In the genomic region with DNA sequence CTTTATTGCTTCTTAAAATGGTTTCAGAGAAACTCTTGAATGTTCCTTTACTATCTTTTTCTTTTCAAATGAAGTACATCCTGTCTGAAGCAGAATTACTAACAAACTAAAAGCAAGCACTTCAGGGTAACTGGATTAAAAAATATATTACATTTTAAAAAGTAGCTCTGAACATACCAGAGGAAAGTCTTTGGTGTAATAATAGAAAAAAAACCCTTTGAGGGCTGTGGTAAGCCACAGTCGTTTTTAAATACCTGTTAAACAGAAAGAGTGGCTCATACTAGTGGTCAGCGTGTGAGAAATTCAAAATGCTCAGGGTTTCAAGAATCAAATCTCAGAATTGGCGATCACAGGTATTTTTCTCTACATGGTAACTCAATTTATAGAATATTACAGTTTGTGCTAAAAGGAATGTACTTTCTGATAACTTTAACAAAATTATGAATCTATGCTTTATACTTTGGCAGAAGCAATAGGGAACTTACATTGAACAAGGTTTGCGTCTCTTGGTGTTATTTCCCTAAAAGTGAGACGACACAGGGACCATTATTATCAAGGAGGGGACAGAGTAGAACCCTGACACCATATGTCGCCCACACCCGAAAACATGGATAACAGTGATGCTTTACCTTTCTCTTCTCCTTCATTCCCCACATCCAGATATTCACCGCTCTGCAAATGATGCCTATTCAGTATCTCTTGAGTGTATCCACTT, we compare ENCODE assay signal across 10 cellular contexts.
A peak's percentile ranks its signal among the peaks of the same experiment; 100 is the strongest.
DNase-seq lines count a peak whose midpoint lies in the region; ATAC-seq lines count a peak whose summit lies in the region.
"Had no signal": no experiment of that assay in that cellular context is flagged by ENCODE, and none has a peak within 500 bp of the region (broad histone marks: within the 10 kb centered on the region; RNA-seq: fewer than 3 reads in every experiment).

No MANE protein-coding gene starts in this region.

- POLR2A ChIA-PET in activated CD4-positive, alpha-beta T cell treated with anti-CD3 and anti-CD28 coated beads, Interleukin-2, amount 10 ng/mL, durations not matched to agents 7 days and 5 days (lab: Charles Lee) = interaction anchor here (1.0 kb wide), 1 partner anchor 113 kb away, joined by 3 read pairs; no protein-coding TSS in a partner anchor

- H3K36me3 Mint-ChIP-seq in activated CD4-positive, alpha-beta T cell treated with anti-CD3 and anti-CD28 coated beads, Interleukin-2, amount 10 ng/mL, durations not matched to agents 7 days and 5 days (ENCODE audit: low read depth) = peaks cover 21% of the 10 kb centered on the region

- peak overlapping the region; percentile 47 for H3K4me3 Mint-ChIP-seq in activated CD4-positive, alpha-beta T cell treated with anti-CD3 and anti-CD28 coated beads, Interleukin-2, amount 10 ng/mL, durations not matched to agents 7 days and 5 days

- no peak overlapping the region for H2AFZ ChIP-seq in neuronal stem cell (ENCODE audit: low read length)

- no peak overlapping the region for H2AK5ac ChIP-seq in neuronal stem cell (ENCODE audit: low read depth, low read length)

- H3K4me3 ChIP-seq in neuronal stem cell (ENCODE audit: low read length in 2 of 2) = no peak overlapping the region

- no peak overlapping the region for H3K4me2 ChIP-seq in neuronal stem cell (ENCODE audit: insufficient read depth, low read length, poor library complexity, severe bottlenecking)

- no peaks in the 10 kb centered on the region for H3K79me1 ChIP-seq in neuronal stem cell (ENCODE audit: low read depth, low read length)

- H4K8ac ChIP-seq in neuronal stem cell (ENCODE audit: low read depth, low read length) = no peak overlapping the region

- peak; percentile 97 for ATAC-seq in HG02571 (IDR thresholded peaks at IDR 0.05; ENCODE audit: unreplicated experiment)
- ATAC-seq: foreskin keratinocyte, PC-3 had no signal

- no peak overlapping the region for H3K14ac ChIP-seq in neuronal stem cell (ENCODE audit: low read length)

- no peak overlapping the region for H3K4ac ChIP-seq in neuronal stem cell (ENCODE audit: low read length)

- H3K9ac ChIP-seq in neuronal stem cell (ENCODE audit: low read depth, low read length, poor library complexity) = no peak overlapping the region

- no CpG with 5 or more reads among the region's 8 CpGs for WGBS in neuronal stem cell (ENCODE audit: extremely low coverage in 2 of 2, insufficient read length in 2 of 2, insufficient replicate concordance in 1 of 2), 2 donors

- H3K9me3 ChIP-seq in KOPT-K1 (ENCODE audit: insufficient read depth, low read length, poor library complexity, severe bottlenecking) = no peaks in the 10 kb centered on the region
- no peaks in the 10 kb centered on the region for H3K9me3 ChIP-seq in neuronal stem cell (replicated peaks in 1 of 2; ENCODE audit: control insufficient read depth in 2 of 2, insufficient read depth in 1 of 2, low read depth in 1 of 2, low read length in 2 of 2)

- no peaks in the 10 kb centered on the region for H3K27me3 Mint-ChIP-seq in activated CD4-positive, alpha-beta T cell treated with anti-CD3 and anti-CD28 coated beads, Interleukin-2, amount 10 ng/mL, durations not matched to agents 7 days and 5 days

- DNase-seq in activated CD4-positive, alpha-beta T cell treated with anti-CD3 and anti-CD28 coated beads, Interleukin-2, amount 10 ng/mL, durations not matched to agents 7 days and 5 days = peak; percentile 58
- no peak for DNase-seq in activated CD4-positive, alpha-beta T cell treated with anti-CD3 and anti-CD28 coated beads for 48 hours
- DNase-seq in neuronal stem cell (ENCODE audit: low spot score) = no peak
- no peak for DNase-seq in islet precursor cell
- no peak for DNase-seq in effector CD8-positive, alpha-beta T cell (lab: John Stamatoyannopoulos, UW)
- DNase-seq in stimulated activated CD4-positive, alpha-beta T cell treated with anti-CD3 and anti-CD28 coated beads, Interleukin-1b, Interleukin-23, amount 100 ng/mL, for 48 hours = no peak
- DNase-seq: foreskin keratinocyte, PC-3 had no signal

- H3K4me1 ChIP-seq in neuronal stem cell (ENCODE audit: control insufficient read depth in 2 of 2, insufficient read depth in 1 of 2, low read depth in 1 of 2, low read length in 2 of 2) = no peaks in the 10 kb centered on the region
- H3K4me1 ChIP-seq: foreskin keratinocyte had no signal

- no peak overlapping the region for H2BK5ac ChIP-seq in neuronal stem cell (ENCODE audit: low read length)

- H2BK15ac ChIP-seq in neuronal stem cell (ENCODE audit: low read length) = no peak overlapping the region

- H2BK120ac ChIP-seq in neuronal stem cell (ENCODE audit: low read depth, low read length) = no peak overlapping the region

- no peak overlapping the region for H2BK12ac ChIP-seq in neuronal stem cell (ENCODE audit: low read length)

- no peak overlapping the region for H4K91ac ChIP-seq in neuronal stem cell (ENCODE audit: low read depth, low read length, poor library complexity)

- CTCF ChIA-PET in activated CD4-positive, alpha-beta T cell treated with anti-CD3 and anti-CD28 coated beads, Interleukin-2, amount 10 ng/mL, durations not matched to agents 7 days and 5 days (lab: Charles Lee) = interaction anchor here (1.4 kb wide), 1 partner anchor 166 kb away, joined by 5 read pairs; no protein-coding TSS in a partner anchor

- H3K27ac ChIP-seq in KOPT-K1 (ENCODE audit: low read depth, low read length, poor library complexity, severe bottlenecking) (peak overlapping the region; percentile 96), neuronal stem cell (replicated peaks; ENCODE audit: low read length) (peak overlapping the region; percentile 5)
- H3K27ac ChIP-seq: foreskin keratinocyte had no signal

- peaks cover 67% of the 10 kb centered on the region for H3K4me1 Mint-ChIP-seq in activated CD4-positive, alpha-beta T cell treated with anti-CD3 and anti-CD28 coated beads, Interleukin-2, amount 10 ng/mL, durations not matched to agents 7 days and 5 days

- no peaks in the 10 kb centered on the region for H3K27me3 ChIP-seq in neuronal stem cell (ENCODE audit: control insufficient read depth in 3 of 3, insufficient read depth in 3 of 3, low read depth in 1 of 3, low read length in 3 of 3)
- H3K27me3 ChIP-seq: foreskin keratinocyte had no signal

- peaks cover 9% of the 10 kb centered on the region for H3K9me3 Mint-ChIP-seq in activated CD4-positive, alpha-beta T cell treated with anti-CD3 and anti-CD28 coated beads, Interleukin-2, amount 10 ng/mL, durations not matched to agents 7 days and 5 days

- H3K23ac ChIP-seq in neuronal stem cell (ENCODE audit: low read depth, low read length, poor library complexity) = no peak overlapping the region

- H3K36me3 ChIP-seq in KOPT-K1 (ENCODE audit: insufficient read depth, low read length) (no peaks in the 10 kb centered on the region), neuronal stem cell (replicated peaks in 1 of 2; ENCODE audit: control insufficient read depth in 2 of 2, insufficient read depth in 2 of 2, low read length in 2 of 2) (no peaks in the 10 kb centered on the region)

- peak overlapping the region; percentile 73 for H3K27ac Mint-ChIP-seq in activated CD4-positive, alpha-beta T cell treated with anti-CD3 and anti-CD28 coated beads, Interleukin-2, amount 10 ng/mL, durations not matched to agents 7 days and 5 days

- no peak overlapping the region for H3K18ac ChIP-seq in neuronal stem cell (ENCODE audit: low read length)
